11 cellular contexts compared by ENCODE assay signal in the genomic region with DNA sequence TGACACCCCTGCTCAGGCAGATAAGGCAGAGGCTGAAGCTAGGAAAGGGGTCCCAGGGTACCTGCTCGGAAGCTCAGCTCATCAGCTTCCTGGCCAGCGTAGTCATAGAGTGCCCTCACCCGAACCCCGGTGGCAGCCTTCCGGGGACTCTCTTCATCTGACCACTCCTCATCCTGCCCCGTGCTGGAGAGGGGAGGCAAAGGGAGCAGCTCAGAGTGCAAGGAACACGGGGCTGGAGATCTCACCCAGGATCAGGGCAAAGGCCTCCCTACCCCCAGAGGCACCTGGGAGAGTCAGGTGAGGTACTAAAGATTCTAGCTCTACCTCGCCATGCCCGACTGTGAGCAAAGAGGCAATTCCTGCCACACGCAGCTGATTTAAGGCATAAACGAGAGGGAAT. TPM values are rescaled to one million over a fixed set of nuclear protein-coding genes. Genes with fewer than 3 reads are reported as not detected.
DNase-seq lines count a peak whose midpoint lies in the region; ATAC-seq and TF ChIP-seq lines count a peak whose summit lies in the region.
"Had no signal": no experiment of that assay in that cellular context is flagged by ENCODE, and none has a peak within 500 bp of the region (broad histone marks: within the 10 kb centered on the region; RNA-seq: fewer than 3 reads in every experiment).

No MANE protein-coding gene starts in this region.

- H3K27me3 ChIP-seq in KMS-11 (ENCODE audit: insufficient read depth, low read depth) (no peaks in the 10 kb centered on the region), adipocyte (replicated peaks; ENCODE audit: control insufficient read depth, insufficient read depth, low read length) (no peaks in the 10 kb centered on the region), lung (ENCODE audit: control insufficient read depth, insufficient read depth) (no peaks in the 10 kb centered on the region)

- intact Hi-C loops in sciatic nerve (cut with DNase I): loop anchor here (10.0 kb wide), 1 partner anchor 176 kb away; a partner anchor contains a TSS

- H3K79me2 ChIP-seq in KMS-11 (ENCODE audit: insufficient read depth, low read depth): peaks cover 30% of the 10 kb centered on the region

- H3K4me3 ChIP-seq in KMS-11 (IDR thresholded peaks at IDR 0.05; ENCODE audit: insufficient read depth, low read depth, low read length): no peak overlapping the region
- H3K4me3 ChIP-seq in adipocyte (ENCODE audit: low read length): no peak overlapping the region
- H3K4me3 ChIP-seq in lung: no peak overlapping the region

- H4K20me1 ChIP-seq in KMS-11 (ENCODE audit: insufficient read depth): no peaks in the 10 kb centered on the region

- H2AFZ ChIP-seq in KMS-11 (ENCODE audit: low read depth): no peak overlapping the region

- H3K9me3 ChIP-seq in adipocyte (ENCODE audit: control insufficient read depth, low read length): no peaks in the 10 kb centered on the region
- no peaks in the 10 kb centered on the region for H3K9me3 ChIP-seq in lung (ENCODE audit: control insufficient read depth in 2 of 2, insufficient read depth in 1 of 2, low read length in 1 of 2)

- DNase-seq in adipocyte (ENCODE audit: low read depth) (no peak), lung (ENCODE audit: low spot score) (no peak), substantia nigra (lab: John Stamatoyannopoulos, UW) (peak in 1 of 49 donors; percentile 24), RKO (ENCODE audit: low spot score) (no peak), sciatic nerve (ENCODE audit: low spot score) (no peak)
- DNase-seq: activated CD8-positive, alpha-beta memory T cell treated with anti-CD3 and anti-CD28 coated beads for 24 hours; amniotic stem cell; DMS53; NCI-H1417 treated with DMSO at 0.1 percent for 48 hours had no signal

- ATAC-seq in lung (ENCODE audit: insufficient read depth, low FRiP score) (no peak), GM19328 (IDR thresholded peaks at IDR 0.05; ENCODE audit: unreplicated experiment) (no peak), sciatic nerve (no peak)

- H3K4me1 ChIP-seq in KMS-11 (ENCODE audit: low read depth, poor library complexity, severe bottlenecking): peaks cover 22% of the 10 kb centered on the region
- peaks cover 24% of the 10 kb centered on the region for H3K4me1 ChIP-seq in adipocyte (ENCODE audit: control insufficient read depth, insufficient read depth, low read length)
- H3K4me1 ChIP-seq in lung (ENCODE audit: control insufficient read depth in 2 of 2, insufficient read depth in 2 of 2, low read length in 2 of 2): peaks cover 0 to 14% of the 10 kb centered on the region in 2 donors

- H3K4me2 ChIP-seq in KMS-11: 0 out of 2 replicates have a peak overlapping the region, but pooled peaks have one; percentile 52

- H3K27ac ChIP-seq in KMS-11 (peak overlapping the region; percentile 81; the same call in 1 of the 2 replicates), lung (ENCODE audit: low read depth in 1 of 2, low read length in 1 of 2) (peak overlapping the region; percentile 95 to 99), substantia nigra (ENCODE audit: low read depth, low read length, poor library complexity, severe bottlenecking) (peak overlapping the region; percentile 100)

- WGBS in lung, 2 donors: 93 to 94% methylated on average over 11 of the region's 11 CpGs

- H3K36me3 ChIP-seq in KMS-11 (ENCODE audit: insufficient read depth) (peaks cover under 1% of the 10 kb centered on the region; the same call in 1 of the 2 replicates), adipocyte (ENCODE audit: control insufficient read depth, insufficient read depth, low read length, severe bottlenecking) (peaks cover 8% of the 10 kb centered on the region), lung (ENCODE audit: control insufficient read depth in 2 of 2, insufficient read depth in 2 of 2, low read length in 2 of 2) (peaks cover 7 to 14% of the 10 kb centered on the region in 2 donors)

- no peak for TF ChIP-seq CTCF in KMS-11 (conservative IDR thresholded peaks at IDR 0.05; ENCODE audit: low read depth, low read length)
- TF ChIP-seq CTCF in lung (IDR thresholded peaks at IDR 0.05; ENCODE audit: control extremely low read depth, extremely low read depth): no peak

- H3K9ac ChIP-seq in KMS-11 (no peak overlapping the region; the same call in 1 of the 2 replicates), adipocyte (ENCODE audit: low read length) (peak overlapping the region; percentile 100)

RNA-seq across cellular contexts. Expression of a gene that starts 1.6 kb away (rescaled TPM):
- total RNA-seq in lung: 100 to 1,000 TPM; 108 to 140 TPM
- polyA plus RNA-seq in lung: 10 to 100 TPM; 51.2 to 80.2 TPM
- total RNA-seq in sciatic nerve: 94.2 TPM

RNA-seq across cellular contexts. Expression of a gene that starts 7.9 kb away (rescaled TPM):
- total RNA-seq in lung (10 to 100 TPM; 34.7 to 53.3 TPM), sciatic nerve (66.0 TPM)
- 10 to 100 TPM; 20.6 to 37.9 TPM for polyA plus RNA-seq in lung

RNA-seq across cellular contexts. Expression of a gene that starts 36.5 kb away (rescaled TPM):
- total RNA-seq in lung (10 to 100 TPM; 14.4 to 33.9 TPM), sciatic nerve (44.3 TPM)
- 10 to 100 TPM; 16.8 to 36.4 TPM for polyA plus RNA-seq in lung
